35 cellular contexts compared by ENCODE assay signal in the genomic region with DNA sequence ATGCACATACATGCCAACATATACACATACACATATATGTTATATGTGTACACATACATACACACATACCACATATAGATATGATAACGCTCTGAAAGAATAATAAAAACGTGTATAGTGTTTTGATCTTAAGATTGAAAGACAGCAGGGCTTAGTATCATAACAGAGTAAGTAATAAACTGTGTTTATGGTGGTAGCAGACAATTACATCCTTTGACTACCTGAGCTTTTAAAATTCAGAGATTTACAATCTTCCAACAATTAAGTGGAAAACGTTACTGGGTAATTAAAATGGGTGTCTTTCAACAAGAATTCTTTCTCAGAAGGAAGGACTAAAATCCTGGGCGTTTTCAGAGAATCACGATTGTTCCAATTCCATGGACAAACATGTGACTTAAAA.
"Had no signal": no experiment of that assay in that cellular context is flagged by ENCODE, and none has a peak within 500 bp of the region (broad histone marks: within the 10 kb centered on the region; RNA-seq: fewer than 3 reads in every experiment).

No MANE protein-coding gene starts in this region.

- H3K4me3 ChIP-seq: MG63 had no signal

- DNase-seq: Karpas-422, Kasumi-1, KBM-7, KG1, MG63, MM.1S, MV-4-11, NCI-H1048, NCI-H1092, NCI-H1092 treated with DMSO at 0.1 percent for 48 hours, NCI-H1105, NCI-H1105 treated with DMSO at 0.1 percent for 48 hours, NCI-H1417, NCI-H1417 treated with DMSO at 0.1 percent for 48 hours, NCI-H1436, NCI-H1436 treated with DMSO at 0.1 percent for 48 hours, NCI-H146, NCI-H1694, NCI-H1694 treated with DMSO at 0.1 percent for 48 hours, NCI-H187, NCI-H187 treated with DMSO at 0.1 percent for 48 hours, NCI-H1930, NCI-H2029, NCI-H2029 treated with DMSO at 0.1 percent for 48 hours, NCI-H2081, NCI-H2081 treated with DMSO at 0.1 percent for 48 hours, NCI-H2107, NCI-H2171, NCI-H2171 treated with DMSO at 0.1 percent for 48 hours, NCI-H2227 treated with DMSO at 0.1 percent for 48 hours, NCI-H226, NCI-H345, NCI-H446, NCI-H446 treated with DMSO at 0.1 percent for 48 hours had no signal

- H3K36me3 ChIP-seq: MG63 had no signal

- H3K27ac ChIP-seq: KMS-11 had no signal

- H3K9ac ChIP-seq: KMS-11 had no signal

- H3K27me3 ChIP-seq: MG63 had no signal

- H3K4me2 ChIP-seq: KMS-11 had no signal

- H3K9me3 ChIP-seq: MG63 had no signal
